Comparison of ENCODE assay signal across 34 cellular contexts in the genomic region with DNA sequence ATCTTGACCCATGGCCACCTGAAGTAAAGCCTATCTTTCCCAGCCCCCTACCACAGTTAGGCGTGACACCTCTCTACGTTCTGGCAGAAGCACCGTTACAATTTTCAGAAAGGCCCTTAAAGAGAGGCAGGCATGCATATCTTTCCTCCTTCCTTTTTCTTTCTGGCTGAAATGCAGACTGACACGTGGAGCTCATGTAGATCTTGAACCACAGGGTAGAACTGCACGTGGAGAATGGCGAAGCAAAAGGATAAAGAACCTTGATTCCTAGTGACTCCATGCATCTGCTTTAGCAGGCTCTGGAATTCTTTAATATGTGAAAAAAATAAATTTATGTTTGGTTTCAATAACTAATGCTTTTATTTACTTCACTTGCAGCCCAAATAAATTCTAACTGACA.
"Had no signal": no experiment of that assay in that cellular context is flagged by ENCODE, and none has a peak within 500 bp of the region (broad histone marks: within the 10 kb centered on the region; RNA-seq: fewer than 3 reads in every experiment).

No MANE protein-coding gene starts in this region.

- H3K36me3 ChIP-seq: adrenal gland, ascending aorta, brain microvascular endothelial cell, breast epithelium, cardiac muscle cell had no signal

- ATAC-seq: activated naive CD4-positive, alpha-beta T cell treated with anti-CD3 and anti-CD28 coated beads, Interleukin-2, amount 50 U/mL, for 72 hours; activated naive CD8-positive, alpha-beta T cell treated with anti-CD3 and anti-CD28 coated beads, Interleukin-2, amount 50 U/mL, for 24 hours; activated T-cell treated with anti-CD3 and anti-CD28 coated beads, Interleukin-2, amount 50 U/mL, for 4 hours; activated T-cell treated with anti-CD3 and anti-CD28 coated beads, Interleukin-2, amount 50 U/mL, for 72 hours; activated T-helper 17 cell treated with anti-CD3 and anti-CD28 coated beads, Interleukin-2, amount 50 U/mL, for 72 hours; body of pancreas had no signal

- H3K4me1 ChIP-seq: adrenal gland, ascending aorta, body of pancreas, breast epithelium had no signal

- H3K9me3 ChIP-seq: adrenal gland, ascending aorta, body of pancreas, breast epithelium had no signal

- H3K27me3 ChIP-seq: adrenal gland, ascending aorta, body of pancreas, brain microvascular endothelial cell, breast epithelium, cardiac muscle cell had no signal

- DNase-seq: activated effector memory CD4-positive, alpha-beta T cell treated with anti-CD3 and anti-CD28 coated beads, Interleukin-2, amount 50 U/mL, for 16 hours; activated effector memory CD4-positive, alpha-beta T cell treated with Interleukin-2 at 50 U/mL for 16 hours; activated gamma-delta T cell; activated gamma-delta T cell treated with Interleukin-2 at 50 U/mL for 16 hours; activated naive CD4-positive, alpha-beta T cell; activated naive CD4-positive, alpha-beta T cell treated with anti-CD3 and anti-CD28 coated beads for 36 hours; activated naive CD4-positive, alpha-beta T cell treated with anti-CD3 and anti-CD28 coated beads, Interleukin-2, amount 10 ng/mL, durations not matched to agents 7 days and 5 days; activated naive CD4-positive, alpha-beta T cell treated with anti-CD3 and anti-CD28 coated beads, Interleukin-2, amount 50 U/mL, for 16 hours; activated naive CD4-positive, alpha-beta T cell treated with Interleukin-2 at 50 U/mL for 16 hours; activated naive CD8-positive, alpha-beta T cell treated with anti-CD3 and anti-CD28 coated beads for 36 hours; activated naive CD8-positive, alpha-beta T cell treated with anti-CD3 and anti-CD28 coated beads, Interleukin-2, amount 10 ng/mL, durations not matched to agents 7 days and 5 days; activated naive CD8-positive, alpha-beta T cell treated with anti-CD3 and anti-CD28 coated beads, Interleukin-2, amount 50 U/mL, for 24 hours; activated T-cell treated with anti-CD3 and anti-CD28 coated beads, Interleukin-2, amount 50 U/mL, for 1 hour; activated T-cell treated with anti-CD3 and anti-CD28 coated beads, Interleukin-2, amount 50 U/mL, for 24 hours; activated T-cell treated with anti-CD3 and anti-CD28 coated beads, Interleukin-2, amount 50 U/mL, for 4 hours; activated T-cell treated with anti-CD3 and anti-CD28 coated beads, Interleukin-2, amount 50 U/mL, for 48 hours; activated T-cell treated with anti-CD3 and anti-CD28 coated beads, Interleukin-2, amount 50 U/mL, for 72 hours; adrenal gland; amniotic stem cell; amygdala; anterior cingulate cortex; aorta; body of pancreas; brain microvascular endothelial cell; caudate nucleus; central memory CD4-positive, alpha-beta T cell; cerebellar nuclear complex had no signal

- H3K27ac ChIP-seq: adrenal gland, ascending aorta, body of pancreas, brain microvascular endothelial cell, breast epithelium, cardiac muscle cell had no signal

- H3K4me3 ChIP-seq: adrenal gland, ascending aorta, body of pancreas, breast epithelium, cardiac muscle cell had no signal

- FAIRE-seq: astrocyte, bronchial epithelial cell had no signal
